2 cellular contexts compared by ENCODE assay signal in the genomic region with DNA sequence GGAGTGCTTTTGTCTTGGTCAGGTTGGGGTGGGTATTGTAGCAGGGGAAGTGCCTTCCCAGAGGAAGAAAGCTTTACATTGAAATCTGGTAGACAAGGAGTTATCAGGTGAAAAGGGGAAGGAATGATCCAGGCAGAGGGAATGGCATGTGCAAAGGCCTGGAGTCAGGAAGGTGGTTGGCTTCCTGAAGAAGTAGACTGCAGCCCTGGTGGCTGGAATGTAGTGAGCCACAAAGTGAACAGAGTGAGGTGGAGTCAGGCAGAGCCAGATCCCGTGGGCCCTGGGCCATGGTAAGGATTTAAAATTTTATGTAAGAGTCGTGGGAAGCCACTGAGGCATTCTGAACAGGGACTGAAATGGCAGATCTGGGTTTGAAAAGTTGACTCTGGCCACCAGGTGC.
TF ChIP-seq lines count a peak whose summit lies in the region.

No MANE protein-coding gene starts in this region.

TF ChIP-seq in HCT116, 20 proteins besides CTCF, POLR2A, EP300 and RAD21:
- TF ChIP-seq YY1 (IDR thresholded peaks at IDR 0.05; ENCODE audit: extremely low read depth, insufficient replicate concordance, low read depth, low read length) (no peak), CBX3 (IDR thresholded peaks at IDR 0.05; ENCODE audit: low read depth) (0 out of 2 replicates have a peak, but pooled peaks have one; percentile 24), EZH2phosphoT487 (IDR thresholded peaks at IDR 0.05; ENCODE audit: borderline replicate concordance) (no peak), ATF3 (IDR thresholded peaks at IDR 0.05) (no peak), JUND (IDR thresholded peaks at IDR 0.05) (no peak)
- TF ChIP-seq, protein P1, sequence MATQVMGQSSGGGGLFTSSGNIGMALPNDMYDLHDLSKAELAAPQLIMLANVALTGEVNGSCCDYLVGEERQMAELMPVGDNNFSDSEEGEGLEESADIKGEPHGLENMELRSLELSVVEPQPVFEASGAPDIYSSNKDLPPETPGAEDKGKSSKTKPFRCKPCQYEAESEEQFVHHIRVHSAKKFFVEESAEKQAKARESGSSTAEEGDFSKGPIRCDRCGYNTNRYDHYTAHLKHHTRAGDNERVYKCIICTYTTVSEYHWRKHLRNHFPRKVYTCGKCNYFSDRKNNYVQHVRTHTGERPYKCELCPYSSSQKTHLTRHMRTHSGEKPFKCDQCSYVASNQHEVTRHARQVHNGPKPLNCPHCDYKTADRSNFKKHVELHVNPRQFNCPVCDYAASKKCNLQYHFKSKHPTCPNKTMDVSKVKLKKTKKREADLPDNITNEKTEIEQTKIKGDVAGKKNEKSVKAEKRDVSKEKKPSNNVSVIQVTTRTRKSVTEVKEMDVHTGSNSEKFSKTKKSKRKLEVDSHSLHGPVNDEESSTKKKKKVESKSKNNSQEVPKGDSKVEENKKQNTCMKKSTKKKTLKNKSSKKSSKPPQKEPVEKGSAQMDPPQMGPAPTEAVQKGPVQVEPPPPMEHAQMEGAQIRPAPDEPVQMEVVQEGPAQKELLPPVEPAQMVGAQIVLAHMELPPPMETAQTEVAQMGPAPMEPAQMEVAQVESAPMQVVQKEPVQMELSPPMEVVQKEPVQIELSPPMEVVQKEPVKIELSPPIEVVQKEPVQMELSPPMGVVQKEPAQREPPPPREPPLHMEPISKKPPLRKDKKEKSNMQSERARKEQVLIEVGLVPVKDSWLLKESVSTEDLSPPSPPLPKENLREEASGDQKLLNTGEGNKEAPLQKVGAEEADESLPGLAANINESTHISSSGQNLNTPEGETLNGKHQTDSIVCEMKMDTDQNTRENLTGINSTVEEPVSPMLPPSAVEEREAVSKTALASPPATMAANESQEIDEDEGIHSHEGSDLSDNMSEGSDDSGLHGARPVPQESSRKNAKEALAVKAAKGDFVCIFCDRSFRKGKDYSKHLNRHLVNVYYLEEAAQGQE (IDR thresholded peaks at IDR 0.05; ENCODE audit: low read depth) = no peak

TF ChIP-seq in K562, 482 proteins besides CTCF, POLR2A, EP300 and RAD21:
- TF ChIP-seq TEAD4 (IDR thresholded peaks at IDR 0.05; ENCODE audit: low read length) = peak; percentile 76
- TF ChIP-seq TEAD4 (CRISPR knock-in tag; IDR thresholded peaks at IDR 0.05; ENCODE audit: borderline replicate concordance) = no peak
- no peak for TF ChIP-seq ZBTB2 (IDR thresholded peaks at IDR 0.05)
- TF ChIP-seq, protein P2, sequence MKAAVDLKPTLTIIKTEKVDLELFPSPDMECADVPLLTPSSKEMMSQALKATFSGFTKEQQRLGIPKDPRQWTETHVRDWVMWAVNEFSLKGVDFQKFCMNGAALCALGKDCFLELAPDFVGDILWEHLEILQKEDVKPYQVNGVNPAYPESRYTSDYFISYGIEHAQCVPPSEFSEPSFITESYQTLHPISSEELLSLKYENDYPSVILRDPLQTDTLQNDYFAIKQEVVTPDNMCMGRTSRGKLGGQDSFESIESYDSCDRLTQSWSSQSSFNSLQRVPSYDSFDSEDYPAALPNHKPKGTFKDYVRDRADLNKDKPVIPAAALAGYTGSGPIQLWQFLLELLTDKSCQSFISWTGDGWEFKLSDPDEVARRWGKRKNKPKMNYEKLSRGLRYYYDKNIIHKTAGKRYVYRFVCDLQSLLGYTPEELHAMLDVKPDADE (conservative IDR thresholded peaks at IDR 0.05; ENCODE audit: control insufficient read depth, low read depth, low read length) = no peak
- no peak for TF ChIP-seq MTA2 (IDR thresholded peaks at IDR 0.05; ENCODE audit: low read depth)
- peak in 1 of 2 experiments; percentile 97; a peak in 2 of 4 replicates for TF ChIP-seq TEAD1 (CRISPR knock-in tag; IDR thresholded peaks at IDR 0.05)
- no peak for TF ChIP-seq SMAD2 (IDR thresholded peaks at IDR 0.05; ENCODE audit: low read depth, low read length)
- no peak for TF ChIP-seq NEUROD1 (IDR thresholded peaks at IDR 0.05; ENCODE audit: borderline replicate concordance, low read depth, low read length, partially characterized antibody)
- TF ChIP-seq ATF4 (CRISPR knock-in tag; IDR thresholded peaks at IDR 0.05) = no peak
- TF ChIP-seq ZNF431 (CRISPR knock-in tag; IDR thresholded peaks at IDR 0.05) = no peak
- peak; percentile 83 for TF ChIP-seq TEAD2 (tag; IDR thresholded peaks at IDR 0.05)
- no peak for TF ChIP-seq NFIX (CRISPR knock-in tag; IDR thresholded peaks at IDR 0.05; ENCODE audit: low read depth)
- TF ChIP-seq, protein P3, sequence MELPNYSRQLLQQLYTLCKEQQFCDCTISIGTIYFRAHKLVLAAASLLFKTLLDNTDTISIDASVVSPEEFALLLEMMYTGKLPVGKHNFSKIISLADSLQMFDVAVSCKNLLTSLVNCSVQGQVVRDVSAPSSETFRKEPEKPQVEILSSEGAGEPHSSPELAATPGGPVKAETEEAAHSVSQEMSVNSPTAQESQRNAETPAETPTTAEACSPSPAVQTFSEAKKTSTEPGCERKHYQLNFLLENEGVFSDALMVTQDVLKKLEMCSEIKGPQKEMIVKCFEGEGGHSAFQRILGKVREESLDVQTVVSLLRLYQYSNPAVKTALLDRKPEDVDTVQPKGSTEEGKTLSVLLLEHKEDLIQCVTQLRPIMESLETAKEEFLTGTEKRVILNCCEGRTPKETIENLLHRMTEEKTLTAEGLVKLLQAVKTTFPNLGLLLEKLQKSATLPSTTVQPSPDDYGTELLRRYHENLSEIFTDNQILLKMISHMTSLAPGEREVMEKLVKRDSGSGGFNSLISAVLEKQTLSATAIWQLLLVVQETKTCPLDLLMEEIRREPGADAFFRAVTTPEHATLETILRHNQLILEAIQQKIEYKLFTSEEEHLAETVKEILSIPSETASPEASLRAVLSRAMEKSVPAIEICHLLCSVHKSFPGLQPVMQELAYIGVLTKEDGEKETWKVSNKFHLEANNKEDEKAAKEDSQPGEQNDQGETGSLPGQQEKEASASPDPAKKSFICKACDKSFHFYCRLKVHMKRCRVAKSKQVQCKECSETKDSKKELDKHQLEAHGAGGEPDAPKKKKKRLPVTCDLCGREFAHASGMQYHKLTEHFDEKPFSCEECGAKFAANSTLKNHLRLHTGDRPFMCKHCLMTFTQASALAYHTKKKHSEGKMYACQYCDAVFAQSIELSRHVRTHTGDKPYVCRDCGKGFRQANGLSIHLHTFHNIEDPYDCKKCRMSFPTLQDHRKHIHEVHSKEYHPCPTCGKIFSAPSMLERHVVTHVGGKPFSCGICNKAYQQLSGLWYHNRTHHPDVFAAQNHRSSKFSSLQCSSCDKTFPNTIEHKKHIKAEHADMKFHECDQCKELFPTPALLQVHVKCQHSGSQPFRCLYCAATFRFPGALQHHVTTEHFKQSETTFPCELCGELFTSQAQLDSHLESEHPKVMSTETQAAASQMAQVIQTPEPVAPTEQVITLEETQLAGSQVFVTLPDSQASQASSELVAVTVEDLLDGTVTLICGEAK (IDR thresholded peaks at IDR 0.05) = no peak
- TF ChIP-seq, protein P3 (CRISPR knock-in tag; IDR thresholded peaks at IDR 0.05) = no peak
